15 cellular contexts compared by ENCODE assay signal in genomic region chr9:120187758-120188157, GRCh38.
A peak's percentile ranks its signal among the peaks of the same experiment; 100 is the strongest.
DNase-seq lines count a peak whose midpoint lies in the region; ATAC-seq and TF ChIP-seq lines count a peak whose summit lies in the region.
"Had no signal": no experiment of that assay in that cellular context is flagged by ENCODE, and none has a peak within 500 bp of the region (broad histone marks: within the 10 kb centered on the region; RNA-seq: fewer than 3 reads in every experiment).

No MANE protein-coding gene starts in this region.

- no peaks in the 10 kb centered on the region for H3K4me1 Mint-ChIP-seq in activated naive CD4-positive, alpha-beta T cell treated with anti-CD3 and anti-CD28 coated beads for 36 hours (ENCODE audit: low read depth)

- CTCF ChIA-PET in activated naive CD4-positive, alpha-beta T cell treated with anti-CD3 and anti-CD28 coated beads for 36 hours (lab: Charles Lee), result no interaction called here

- H3K4me3 Mint-ChIP-seq in activated naive CD4-positive, alpha-beta T cell treated with anti-CD3 and anti-CD28 coated beads for 36 hours, result no peak overlapping the region
- H3K4me3 Mint-ChIP-seq: HFFc6 had no signal

- DNase-seq in NCI-H82 (lab: John Stamatoyannopoulos, UW) (peak; percentile 24), NCI-H82 treated with DMSO at 0.1 percent for 48 hours (lab: John Stamatoyannopoulos, UW; ENCODE audit: unreplicated experiment) (no peak), A172 (ENCODE audit: low spot score) (peak; percentile 14), M059J (ENCODE audit: low read depth) (peak; percentile 4), coronary artery (ENCODE audit: low spot score) (peak; percentile 40)
- DNase-seq in activated naive CD4-positive, alpha-beta T cell treated with anti-CD3 and anti-CD28 coated beads for 36 hours, result no peak
- DNase-seq in NK-92 treated with Interleukin-12 subunit alpha and Interleukin-12 subunit beta, amount 100 ng/mL, for 24 hours (lab: John Stamatoyannopoulos, UW), result no peak
- DNase-seq: AML-193, DMS53, GF-D8, HCEC 1CT, HFFc6 had no signal

- ATAC-seq in HG03571 (IDR thresholded peaks at IDR 0.05; ENCODE audit: unreplicated experiment), result no peak

- H3K4me3 ChIP-seq in coronary artery, result no peak overlapping the region
- H3K4me3 ChIP-seq: BLaER1 had no signal

- peaks cover 4% of the 10 kb centered on the region for H3K9me3 Mint-ChIP-seq in activated naive CD4-positive, alpha-beta T cell treated with anti-CD3 and anti-CD28 coated beads for 36 hours

- no peak overlapping the region for H3K27ac Mint-ChIP-seq in activated naive CD4-positive, alpha-beta T cell treated with anti-CD3 and anti-CD28 coated beads for 36 hours
- H3K27ac Mint-ChIP-seq: HFFc6 had no signal

- H3K36me3 Mint-ChIP-seq in activated naive CD4-positive, alpha-beta T cell treated with anti-CD3 and anti-CD28 coated beads for 36 hours (ENCODE audit: low read depth), result no peaks in the 10 kb centered on the region

- TF ChIP-seq CTCF in coronary artery (IDR thresholded peaks at IDR 0.05), result no peak

- H3K27ac ChIP-seq in coronary artery, result no peak overlapping the region
- H3K27ac ChIP-seq: 22Rv1, BLaER1 had no signal

- peaks cover 2% of the 10 kb centered on the region for H3K27me3 Mint-ChIP-seq in activated naive CD4-positive, alpha-beta T cell treated with anti-CD3 and anti-CD28 coated beads for 36 hours (ENCODE audit: low read depth)

- intact Hi-C loops in activated naive CD4-positive, alpha-beta T cell treated with anti-CD3 and anti-CD28 coated beads for 36 hours (cut with micrococcal nuclease), result no loop called here

Comparison
In these comparisons a context has a peak if more than half of its experiments do, and no peak if none do; other contexts are left out.
1. DNase-seq: peak in NCI-H82 (single experiment), A172 (single experiment), M059J (single experiment) and coronary artery (single experiment); none in NCI-H82 treated with DMSO at 0.1 percent for 48 hours (single experiment), activated naive CD4-positive, alpha-beta T cell treated with anti-CD3 and anti-CD28 coated beads for 36 hours (single experiment) and NK-92 treated with Interleukin-12 subunit alpha and Interleukin-12 subunit beta, amount 100 ng/mL, for 24 hours (single experiment).